Comparison of ENCODE assay signal across 13 cellular contexts in genomic region chr14:77111021-77111420, GRCh38. TPM values are rescaled to one million over a fixed set of nuclear protein-coding genes. Genes with fewer than 3 reads are reported as not detected.
DNase-seq lines count a peak whose midpoint lies in the region; ATAC-seq and TF ChIP-seq lines count a peak whose summit lies in the region.
"Had no signal": no experiment of that assay in that cellular context is flagged by ENCODE, and none has a peak within 500 bp of the region (broad histone marks: within the 10 kb centered on the region; RNA-seq: fewer than 3 reads in every experiment).

No MANE protein-coding gene starts in this region.

- CTCF ChIA-PET in PC-9 (lab: Charles Lee): interaction anchor here (1.0 to 1.9 kb wide), 7 partner anchors 12 to 205 kb away, joined by 3 to 23 read pairs (median 5); no protein-coding TSS in a partner anchor
- CTCF ChIA-PET in activated naive CD4-positive, alpha-beta T cell treated with anti-CD3 and anti-CD28 coated beads for 36 hours (lab: Charles Lee): interaction anchor here (0.6 to 2.1 kb wide), 4 partner anchors 13 to 205 kb away, joined by 3 to 7 read pairs (median 4); no protein-coding TSS in a partner anchor

- no peak overlapping the region for H3K4me3 Mint-ChIP-seq in activated naive CD4-positive, alpha-beta T cell treated with anti-CD3 and anti-CD28 coated beads for 36 hours
- H3K4me3 Mint-ChIP-seq: central memory CD8-positive, alpha-beta T cell; memory B cell had no signal

- no TSS peak for BruUV-seq in PC-9 (replicated peaks; lab: Mats Ljungman, UMichigan)

- no peak overlapping the region for H3K4me3 ChIP-seq in PC-9
- no peak overlapping the region for H3K4me3 ChIP-seq in epithelial cell of esophagus (ENCODE audit: low read length)
- H3K4me3 ChIP-seq in lower lobe of right lung: no peak overlapping the region

- no peaks in the 10 kb centered on the region for H3K27me3 Mint-ChIP-seq in activated naive CD4-positive, alpha-beta T cell treated with anti-CD3 and anti-CD28 coated beads for 36 hours (ENCODE audit: low read depth)
- H3K27me3 Mint-ChIP-seq: central memory CD8-positive, alpha-beta T cell; memory B cell had no signal

- H3K9me3 ChIP-seq in PC-9 (ENCODE audit: insufficient read depth, low read depth) (no peaks in the 10 kb centered on the region), lower lobe of right lung (no peaks in the 10 kb centered on the region)

- H3K36me3 Mint-ChIP-seq in activated naive CD4-positive, alpha-beta T cell treated with anti-CD3 and anti-CD28 coated beads for 36 hours (ENCODE audit: low read depth): peaks cover 26% of the 10 kb centered on the region

- H3K9me2 ChIP-seq in PC-9 (ENCODE audit: insufficient read depth): no peaks in the 10 kb centered on the region

- H3F3A ChIP-seq in PC-9 (ENCODE audit: insufficient read depth, low read depth): peaks cover 11% of the 10 kb centered on the region; the same call in 1 of the 2 replicates

- H3K79me2 ChIP-seq in PC-9 (ENCODE audit: low read depth): no peaks in the 10 kb centered on the region

- H3K4me1 ChIP-seq in PC-9 (replicated peaks; ENCODE audit: insufficient read depth) (peaks cover 5% of the 10 kb centered on the region; the same call in 1 of the 2 replicates), lower lobe of right lung (peaks cover 31% of the 10 kb centered on the region)

- intact Hi-C loops in PC-9 (cut with micrococcal nuclease; ENCODE audit: unreplicated experiment) (loop anchor here (1.0 kb wide), 3 partner anchors 12 to 23 kb away; partner anchors contain the start of gene CIPC), lower lobe of right lung (cut with DNase I) (no loop called here)
- intact Hi-C loops in activated naive CD4-positive, alpha-beta T cell treated with anti-CD3 and anti-CD28 coated beads for 36 hours (cut with micrococcal nuclease): no loop called here

- H2AFZ ChIP-seq in PC-9: no peak overlapping the region

- H3K27me3 ChIP-seq in PC-9 (ENCODE audit: insufficient read depth, low read depth) (no peaks in the 10 kb centered on the region), lower lobe of right lung (ENCODE audit: low read depth) (no peaks in the 10 kb centered on the region)

- no peaks in the 10 kb centered on the region; the same call in 1 of the 2 replicates for H4K20me1 ChIP-seq in PC-9 (ENCODE audit: insufficient read depth)

- H3K27ac ChIP-seq in PC-9: peak overlapping the region; percentile 21; the same call in 1 of the 2 replicates
- peak overlapping the region; percentile 74 for H3K27ac ChIP-seq in lower lobe of right lung
- peak overlapping the region; percentile 79 for H3K27ac ChIP-seq in substantia nigra (ENCODE audit: low read depth, low read length, poor library complexity, severe bottlenecking)

- POLR2A ChIA-PET in PC-9 (lab: Charles Lee; ENCODE audit: unreplicated experiment): interaction anchor here (0.6 to 1.5 kb wide), 9 partner anchors 12 to 1549 kb away, joined by 3 to 24 read pairs (median 4); no protein-coding TSS in a partner anchor

- DNase-seq in PC-9: peak; percentile 76 to 93
- peak; percentile 76 for DNase-seq in epithelial cell of esophagus (ENCODE audit: low read depth)
- no peak for DNase-seq in lower lobe of right lung
- peak in 21 of 49 donors; percentile 20 to 66 (median 43) for DNase-seq in substantia nigra (lab: John Stamatoyannopoulos, UW)
- no peak for DNase-seq in activated naive CD4-positive, alpha-beta T cell treated with anti-CD3 and anti-CD28 coated beads for 36 hours
- DNase-seq in GM19240 (ENCODE audit: insufficient read length, low spot score): no peak
- DNase-seq in activated CD4-positive, alpha-beta T cell treated with anti-CD3 and anti-CD28 coated beads for 1 hour: no peak
- DNase-seq in NCI-H2171 treated with DMSO at 0.1 percent for 48 hours (lab: John Stamatoyannopoulos, UW): no peak
- DNase-seq: activated CD4-positive, alpha-beta T cell treated with anti-CD3 and anti-CD28 coated beads, Interleukin-2, amount 50 U/mL, for 48 hours; Calu3; NCI-H2081 treated with DMSO at 0.1 percent for 48 hours had no signal

- H3K27ac Mint-ChIP-seq in activated naive CD4-positive, alpha-beta T cell treated with anti-CD3 and anti-CD28 coated beads for 36 hours: no peak overlapping the region

- H3K36me3 ChIP-seq in PC-9 (ENCODE audit: low read depth): peaks cover 46% of the 10 kb centered on the region
- H3K36me3 ChIP-seq in lower lobe of right lung: peaks cover 91% of the 10 kb centered on the region

- no peaks in the 10 kb centered on the region for H3K4me1 Mint-ChIP-seq in activated naive CD4-positive, alpha-beta T cell treated with anti-CD3 and anti-CD28 coated beads for 36 hours (ENCODE audit: low read depth)
- H3K4me1 Mint-ChIP-seq: central memory CD8-positive, alpha-beta T cell had no signal

- no peaks in the 10 kb centered on the region for H3K9me3 Mint-ChIP-seq in activated naive CD4-positive, alpha-beta T cell treated with anti-CD3 and anti-CD28 coated beads for 36 hours
- H3K9me3 Mint-ChIP-seq: central memory CD8-positive, alpha-beta T cell; memory B cell had no signal

- no peak for TF ChIP-seq CTCF in PC-9 (conservative IDR thresholded peaks at IDR 0.05)
- TF ChIP-seq CTCF in epithelial cell of esophagus (IDR thresholded peaks at IDR 0.05; ENCODE audit: insufficient read depth, low read depth, low read length, missing control alignments): no peak
- no peak for TF ChIP-seq CTCF in lower lobe of right lung (IDR thresholded peaks at IDR 0.05)

- H3K4me2 ChIP-seq in PC-9: no peak overlapping the region

- ATAC-seq in lower lobe of right lung: peak; percentile 77 to 83

RNA-seq across cellular contexts. Expression of gene CIPC, which starts 13.0 kb away (rescaled TPM):
- 54.7 and 66.3 TPM in 2 replicates for total RNA-seq in PC-9 (2021)
- total RNA-seq in lower lobe of right lung: 28.4 TPM
- total RNA-seq in activated naive CD4-positive, alpha-beta T cell treated with anti-CD3 and anti-CD28 coated beads for 36 hours: 1 to 10 TPM; 5.6 to 6.1 TPM

RNA-seq across cellular contexts. Expression of gene ZDHHC22, which starts 30.6 kb away (rescaled TPM):
- total RNA-seq in PC-9 (2021) (not detected in 2 replicates), lower lobe of right lung (not detected)
- total RNA-seq in activated naive CD4-positive, alpha-beta T cell treated with anti-CD3 and anti-CD28 coated beads for 36 hours: not detected
- total RNA-seq: Calu3 had no signal

Comparison
In these comparisons a context has a peak if more than half of its experiments do, and no peak if none do; other contexts are left out.
1. DNase-seq: peak in PC-9 (2 of 2) and epithelial cell of esophagus (single experiment); none in lower lobe of right lung (single experiment), activated naive CD4-positive, alpha-beta T cell treated with anti-CD3 and anti-CD28 coated beads for 36 hours (single experiment), GM19240 (single experiment), activated CD4-positive, alpha-beta T cell treated with anti-CD3 and anti-CD28 coated beads for 1 hour (single experiment) and NCI-H2171 treated with DMSO at 0.1 percent for 48 hours (single experiment).
2. H3K27ac ChIP-seq: peak in every context shown above with its lines; median percentile 79 in substantia nigra; 74 in lower lobe of right lung; 21 in PC-9.